8 cellular contexts compared by ENCODE assay signal in genomic region chr9:128191406-128192046, GRCh38. TPM values are rescaled to one million over a fixed set of nuclear protein-coding genes. Genes with fewer than 3 reads are reported as not detected.
A peak's percentile ranks its signal among the peaks of the same experiment; 100 is the strongest.
DNase-seq lines count a peak whose midpoint lies in the region; ATAC-seq and TF ChIP-seq lines count a peak whose summit lies in the region.

Gene CIZ1, minus strand, starts transcription at chr9:128191572. Its CDS starts 715 bp downstream, at chr9:128190857.

- WGBS in lower leg skin, 2 donors, result 2 to 4% methylated on average over 7 to 17 of the region's 71 CpGs

- no peak for TF ChIP-seq POLR2A in lower leg skin (IDR thresholded peaks at IDR 0.05)

- peak; percentile 76 for ATAC-seq in HG02970 (IDR thresholded peaks at IDR 0.05; ENCODE audit: low FRiP score, unreplicated experiment)

- DNase-seq in 8988T (peak; percentile 94), GM13977 (ENCODE audit: low spot score) (peak; percentile 96), NCI-H446 (lab: John Stamatoyannopoulos, UW) (peak; percentile 8 to 51), dermis microvascular lymphatic vessel endothelial cell (ENCODE audit: low read depth in 2 of 2) (peak; percentile 43 to 87), lower leg skin (ENCODE audit: low spot score in 2 of 2) (peak in 1 of 2 donors; percentile 95)
- DNase-seq in activated CD4-positive, alpha-beta T cell treated with anti-CD3 and anti-CD28 coated beads, Interleukin-2, amount 50 U/mL, for 1 hour, result peak; percentile 70
- DNase-seq in stimulated activated CD4-positive, alpha-beta T cell treated with anti-CD3 and anti-CD28 coated beads, TNF-alpha, amount 100 ng/mL, for 1 hour (ENCODE audit: low read depth in 3 of 3, low spot score in 1 of 3), result peak; percentile 31 to 65 (median 47)

- intact Hi-C loops in lower leg skin (cut with DNase I; ENCODE audit: low total_unique reads), result no loop called here

- H3K4me3 ChIP-seq in lower leg skin (ENCODE audit: low read depth, poor library complexity, severe bottlenecking), result peak within 1 kb of the TSS; percentile 72

- in situ Hi-C loops in GM13977 (cut with MboI; ENCODE audit: low pct_unique_long_range_greater_than_20kb, low sequenced_read_pairs, unreplicated experiment), result no loop called here

- TF ChIP-seq CTCF in GM13977 (IDR thresholded peaks at IDR 0.05; ENCODE audit: extremely low read depth, insufficient read depth, missing control alignments) (peak; percentile 93), lower leg skin (IDR thresholded peaks at IDR 0.05) (no peak)

RNA-seq across cellular contexts. Expression of gene CIZ1, which starts in this region (rescaled TPM):
- total RNA-seq in dermis microvascular lymphatic vessel endothelial cell (11.7 and 18.3 TPM in 2 replicates), lower leg skin (100 to 1,000 TPM in 1 of 4 donors, 10 to 100 TPM in 3; 71.6 to 135 (median 83.9) TPM)
